Comparison of ENCODE assay signal across 7 cellular contexts in the genomic region with DNA sequence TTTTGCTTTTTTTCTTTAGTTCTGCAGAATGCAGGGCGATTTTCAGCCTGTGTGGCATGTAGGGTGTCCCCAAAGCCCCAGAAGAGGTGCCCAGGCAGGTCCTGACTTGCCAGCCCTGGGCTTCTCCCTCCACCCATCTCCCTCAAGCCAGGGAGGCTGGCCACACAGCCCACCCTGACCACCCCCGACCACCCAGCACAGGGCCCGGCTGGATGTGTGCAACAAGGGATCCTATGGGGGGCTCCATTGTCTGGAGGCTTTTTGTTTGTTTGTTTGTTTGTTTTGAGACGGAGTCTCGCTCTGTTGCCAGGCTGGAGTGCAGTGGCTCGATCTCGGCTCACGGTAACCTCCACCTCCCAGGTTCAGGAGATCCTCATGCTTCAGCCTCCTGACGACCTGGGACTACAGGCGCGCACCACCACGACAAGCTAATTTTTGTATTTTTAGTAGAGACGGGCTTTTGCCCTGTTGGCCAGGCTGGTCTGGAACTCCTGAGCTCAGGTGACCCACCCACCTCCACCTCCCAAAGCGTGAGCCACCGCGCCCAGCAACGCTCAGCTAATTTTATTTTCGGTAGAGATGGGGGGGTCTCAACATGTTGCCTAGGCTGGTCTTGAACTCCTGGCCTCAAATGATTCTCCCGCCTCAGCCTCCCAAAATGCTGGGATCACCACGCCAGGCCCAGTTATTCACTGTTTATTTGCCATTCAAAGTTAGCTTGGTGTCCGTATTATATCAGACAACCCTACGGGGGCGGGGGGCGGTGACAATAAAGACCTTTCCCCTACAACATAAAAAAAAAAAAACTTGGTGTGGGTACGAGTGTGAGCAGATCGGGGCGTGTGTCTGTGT. TPM values are rescaled to one million over a fixed set of nuclear protein-coding genes. Genes with fewer than 3 reads are reported as not detected.
DNase-seq lines count a peak whose midpoint lies in the region; ATAC-seq and TF ChIP-seq lines count a peak whose summit lies in the region.

No MANE protein-coding gene starts in this region.

- H3K4me1 Mint-ChIP-seq in activated naive CD8-positive, alpha-beta T cell treated with anti-CD3 and anti-CD28 coated beads, Interleukin-2, amount 10 ng/mL, durations not matched to agents 7 days and 5 days, result peaks cover 33% of the 10 kb centered on the region

- H3K9me3 ChIP-seq in Karpas-422 (ENCODE audit: low read length) (no peaks in the 10 kb centered on the region), right lobe of liver (no peaks in the 10 kb centered on the region), subcutaneous abdominal adipose tissue (ENCODE audit: control insufficient read depth in 5 of 5, low read length in 5 of 5) (no peaks in the 10 kb centered on the region), MG63 (no peaks in the 10 kb centered on the region)

- no peaks in the 10 kb centered on the region for H3K36me3 ChIP-seq in Karpas-422 (ENCODE audit: insufficient read depth, low read length)
- no peaks in the 10 kb centered on the region for H3K36me3 ChIP-seq in right lobe of liver
- no peaks in the 10 kb centered on the region for H3K36me3 ChIP-seq in subcutaneous abdominal adipose tissue (ENCODE audit: control insufficient read depth in 5 of 5, insufficient read depth in 5 of 5, low read length in 5 of 5)
- no peaks in the 10 kb centered on the region for H3K36me3 ChIP-seq in MG63

- peak overlapping the region; percentile 73 for H3K4me3 ChIP-seq in Karpas-422 (ENCODE audit: low read length)
- no peak overlapping the region for H3K4me3 ChIP-seq in right lobe of liver
- H3K4me3 ChIP-seq in subcutaneous abdominal adipose tissue (ENCODE audit: low read depth in 1 of 5, low read length in 5 of 5), result peak overlapping the region in 1 of 5 donors; percentile 79
- no peak overlapping the region for H3K4me3 ChIP-seq in MG63

- H3K27ac ChIP-seq in Karpas-422 (ENCODE audit: low read length) (peak overlapping the region; percentile 93), right lobe of liver (peak overlapping the region; percentile 99 to 100 (median 100)), subcutaneous abdominal adipose tissue (ENCODE audit: low read depth, low read length) (peak overlapping the region; percentile 99)

- H3K27ac Mint-ChIP-seq in activated naive CD8-positive, alpha-beta T cell treated with anti-CD3 and anti-CD28 coated beads, Interleukin-2, amount 10 ng/mL, durations not matched to agents 7 days and 5 days, result peak overlapping the region; percentile 87

- intact Hi-C loops in right lobe of liver (cut with DNase I), result no loop called here

- peak overlapping the region; percentile 88 for H3K4me2 ChIP-seq in Karpas-422 (ENCODE audit: low read depth, low read length, poor library complexity, severe bottlenecking)

- H3K79me2 ChIP-seq in Karpas-422 (ENCODE audit: low read length), result no peaks in the 10 kb centered on the region

- H3K9me3 Mint-ChIP-seq in activated naive CD8-positive, alpha-beta T cell treated with anti-CD3 and anti-CD28 coated beads, Interleukin-2, amount 10 ng/mL, durations not matched to agents 7 days and 5 days, result no peaks in the 10 kb centered on the region

- no peak for TF ChIP-seq POLR2A in right lobe of liver (IDR thresholded peaks at IDR 0.05)

- no peak for TF ChIP-seq CTCF in right lobe of liver (IDR thresholded peaks at IDR 0.05)

- H3K9ac ChIP-seq in Karpas-422 (ENCODE audit: low read length) (peak overlapping the region; percentile 90), subcutaneous abdominal adipose tissue (ENCODE audit: low read length in 5 of 5) (peak overlapping the region in 4 of 5 donors; percentile 53 to 92 (median 65))

- H3K4me3 Mint-ChIP-seq in activated naive CD8-positive, alpha-beta T cell treated with anti-CD3 and anti-CD28 coated beads, Interleukin-2, amount 10 ng/mL, durations not matched to agents 7 days and 5 days, result peak overlapping the region; percentile 13

- WGBS in right lobe of liver (ENCODE audit: insufficient coverage, low coverage, low lambda C conversion rate, missing lambda C conversion rate), result 68% methylated on average over 17 of the region's 27 CpGs

- ATAC-seq in activated naive CD8-positive, alpha-beta T cell treated with anti-CD3 and anti-CD28 coated beads, Interleukin-2, amount 10 ng/mL, durations not matched to agents 7 days and 5 days (ENCODE audit: low read depth), result no peak
- ATAC-seq in right lobe of liver (no peak), GM21390 (IDR thresholded peaks at IDR 0.05; ENCODE audit: unreplicated experiment) (no peak)

- H3K4me1 ChIP-seq in Karpas-422 (ENCODE audit: low read length) (peaks cover 72% of the 10 kb centered on the region), right lobe of liver (peaks cover 0 to 32% (median 14%) of the 10 kb centered on the region in 4 donors), subcutaneous abdominal adipose tissue (ENCODE audit: control insufficient read depth in 5 of 5, insufficient read depth in 5 of 5, low read length in 5 of 5) (peaks cover 18 to 67% (median 62%) of the 10 kb centered on the region in 5 donors)

- no peaks in the 10 kb centered on the region for H3K27me3 ChIP-seq in Karpas-422 (ENCODE audit: low read length)
- no peaks in the 10 kb centered on the region for H3K27me3 ChIP-seq in right lobe of liver
- H3K27me3 ChIP-seq in subcutaneous abdominal adipose tissue (ENCODE audit: control insufficient read depth in 5 of 5, insufficient read depth in 4 of 5, low read length in 5 of 5), result no peaks in the 10 kb centered on the region
- no peaks in the 10 kb centered on the region for H3K27me3 ChIP-seq in MG63

- H2AFZ ChIP-seq in Karpas-422 (ENCODE audit: low read length), result no peak overlapping the region

- H3K9me2 ChIP-seq in Karpas-422 (replicated peaks; ENCODE audit: insufficient read depth, low read length), result no peaks in the 10 kb centered on the region

- DNase-seq in Karpas-422, result no peak
- DNase-seq in activated naive CD8-positive, alpha-beta T cell treated with anti-CD3 and anti-CD28 coated beads, Interleukin-2, amount 10 ng/mL, durations not matched to agents 7 days and 5 days, result no peak
- DNase-seq in right lobe of liver, result no peak
- DNase-seq in G401 (ENCODE audit: low spot score), result no peak
- no peak for DNase-seq in MG63

- no peaks in the 10 kb centered on the region for H4K20me1 ChIP-seq in Karpas-422 (ENCODE audit: insufficient read depth, low read depth, low read length)

- H3K36me3 Mint-ChIP-seq in activated naive CD8-positive, alpha-beta T cell treated with anti-CD3 and anti-CD28 coated beads, Interleukin-2, amount 10 ng/mL, durations not matched to agents 7 days and 5 days, result no peaks in the 10 kb centered on the region

- POLR2A ChIA-PET in activated naive CD8-positive, alpha-beta T cell treated with anti-CD3 and anti-CD28 coated beads, Interleukin-2, amount 10 ng/mL, durations not matched to agents 7 days and 5 days (lab: Charles Lee), result interaction anchor here (1.2 to 1.5 kb wide), 2 partner anchors 9 to 17 kb away, joined by 4 read pairs; no protein-coding TSS in a partner anchor

- H3K27me3 Mint-ChIP-seq in activated naive CD8-positive, alpha-beta T cell treated with anti-CD3 and anti-CD28 coated beads, Interleukin-2, amount 10 ng/mL, durations not matched to agents 7 days and 5 days, result no peaks in the 10 kb centered on the region

- in situ Hi-C loops in G401 (cut with HindIII; ENCODE audit: low sequenced_read_pairs), result no loop called here

RNA-seq across cellular contexts. Expression of a gene that starts 7.8 kb away (rescaled TPM):
- total RNA-seq in Karpas-422 (2014; rRNA removed; shearing (Covaris generic); ENCODE audit: low replicate concordance), result 526 and 862 TPM in 2 replicates
- 100 to 1,000 TPM; 319 to 341 TPM for total RNA-seq in activated naive CD8-positive, alpha-beta T cell treated with anti-CD3 and anti-CD28 coated beads, Interleukin-2, amount 10 ng/mL, durations not matched to agents 7 days and 5 days
- 100 to 1,000 TPM in 4 of 6 experiments, 10 to 100 TPM in 2; 80.5 to 218 (median 117) TPM for total RNA-seq in right lobe of liver
- 113 and 118 TPM in 2 replicates for total RNA-seq in G401 (2014; rRNA removed; shearing (Covaris generic))
- 17.9 and 38.6 TPM in 2 replicates for total RNA-seq in MG63 (2014; rRNA removed; shearing (Covaris generic); ENCODE audit: low replicate concordance)

RNA-seq across cellular contexts. Expression of a gene that starts 37.3 kb away (rescaled TPM):
- total RNA-seq in Karpas-422 (2014; rRNA removed; shearing (Covaris generic); ENCODE audit: low replicate concordance), result 153 and 219 TPM in 2 replicates
- total RNA-seq in activated naive CD8-positive, alpha-beta T cell treated with anti-CD3 and anti-CD28 coated beads, Interleukin-2, amount 10 ng/mL, durations not matched to agents 7 days and 5 days, result 100 to 1,000 TPM; 190 to 200 TPM
- 10 to 100 TPM in 4 of 6 experiments, 1 to 10 TPM in 2; 8.3 to 13.8 (median 10.8) TPM for total RNA-seq in right lobe of liver
- total RNA-seq in G401 (2014; rRNA removed; shearing (Covaris generic)), result 20.6 and 29.0 TPM in 2 replicates
- total RNA-seq in MG63 (2014; rRNA removed; shearing (Covaris generic); ENCODE audit: low replicate concordance), result 9.4 and 9.7 TPM in 2 replicates

RNA-seq across cellular contexts. Expression of a gene that starts 37.9 kb away (rescaled TPM):
- total RNA-seq in Karpas-422 (2014; rRNA removed; shearing (Covaris generic); ENCODE audit: low replicate concordance), result 285 and 487 TPM in 2 replicates
- 10 to 100 TPM; 16.0 to 17.7 TPM for total RNA-seq in activated naive CD8-positive, alpha-beta T cell treated with anti-CD3 and anti-CD28 coated beads, Interleukin-2, amount 10 ng/mL, durations not matched to agents 7 days and 5 days
- 1 to 10 TPM in 5 of 6 experiments, not detected in 1; 1.2 to 6.9 (median 4.2) TPM for total RNA-seq in right lobe of liver
- total RNA-seq in G401 (2014; rRNA removed; shearing (Covaris generic)), result 0.25 and 4.0 TPM in 2 replicates
- total RNA-seq in MG63 (2014; rRNA removed; shearing (Covaris generic); ENCODE audit: low replicate concordance), result not detected in 2 replicates

RNA-seq across cellular contexts. Expression of a gene that starts 43.3 kb away (rescaled TPM):
- 66.8 and 112 TPM in 2 replicates for total RNA-seq in Karpas-422 (2014; rRNA removed; shearing (Covaris generic); ENCODE audit: low replicate concordance)
- total RNA-seq in activated naive CD8-positive, alpha-beta T cell treated with anti-CD3 and anti-CD28 coated beads, Interleukin-2, amount 10 ng/mL, durations not matched to agents 7 days and 5 days, result 10 to 100 TPM; 55.0 to 61.4 TPM
- total RNA-seq in right lobe of liver, result 10 to 100 TPM; 22.2 to 42.6 (median 29.2) TPM
- total RNA-seq in G401 (2014; rRNA removed; shearing (Covaris generic)), result 70.9 and 89.0 TPM in 2 replicates
- total RNA-seq in MG63 (2014; rRNA removed; shearing (Covaris generic); ENCODE audit: low replicate concordance), result 34.4 and 36.4 TPM in 2 replicates

Comparison
In these comparisons a context has a peak if more than half of its experiments do, and no peak if none do; other contexts are left out.
1. RNA of a gene that starts 37.9 kb away (total RNA-seq): 285 to 487 TPM in Karpas-422; 16.0 to 17.7 TPM in activated naive CD8-positive, alpha-beta T cell treated with anti-CD3 and anti-CD28 coated beads, Interleukin-2, amount 10 ng/mL, durations not matched to agents 7 days and 5 days, 1.2 to 6.9 TPM in right lobe of liver, 0.25 to 4.0 TPM in G401 and not detected in MG63; every median in the first group is over 10 times any median in the second.
2. Peak in every context shown above with its lines, with median percentiles within 50 percentile points of each other: H3K27ac ChIP-seq.